16 cellular contexts compared by ENCODE assay signal in the genomic region with DNA sequence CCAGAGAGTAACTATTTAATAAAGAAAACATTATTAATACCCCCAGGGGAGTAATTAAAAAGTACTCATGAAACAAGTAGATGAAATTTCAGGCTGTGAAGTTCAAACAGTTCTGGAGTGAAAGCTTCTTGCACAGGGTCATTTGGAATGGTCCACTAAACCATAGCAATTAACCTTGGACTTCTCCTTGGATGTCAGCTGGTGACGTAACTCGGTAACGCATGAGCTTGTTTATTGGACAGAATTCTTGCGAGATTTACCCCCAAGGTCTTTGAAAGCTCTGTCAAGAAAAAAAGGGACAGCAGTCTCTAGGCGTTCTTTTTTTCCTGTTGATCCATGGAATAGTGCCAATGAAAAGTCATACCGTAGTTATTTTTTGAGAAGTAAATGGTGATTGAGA. TPM values are rescaled to one million over a fixed set of nuclear protein-coding genes. Genes with fewer than 3 reads are reported as not detected.
A peak's percentile ranks its signal among the peaks of the same experiment; 100 is the strongest.
DNase-seq lines count a peak whose midpoint lies in the region; ATAC-seq, FAIRE-seq and TF ChIP-seq lines count a peak whose summit lies in the region.
"Had no signal": no experiment of that assay in that cellular context is flagged by ENCODE, and none has a peak within 500 bp of the region (broad histone marks: within the 10 kb centered on the region; RNA-seq: fewer than 3 reads in every experiment).

No MANE protein-coding gene starts in this region.

- POLR2A ChIA-PET in activated CD4-positive, alpha-beta memory T cell treated with anti-CD3 and anti-CD28 coated beads for 36 hours (lab: Charles Lee): interaction anchor here (4.3 kb wide), 1 partner anchor 10 kb away, joined by 23 read pairs; no protein-coding TSS in a partner anchor
- POLR2A ChIA-PET in activated CD4-positive, alpha-beta memory T cell treated with anti-CD3 and anti-CD28 coated beads, Interleukin-2, amount 10 ng/mL, durations not matched to agents 7 days and 5 days (lab: Charles Lee): no interaction called here

- no peak overlapping the region for H3K4me3 ChIP-seq in esophagus muscularis mucosa
- H3K4me3 ChIP-seq: MG63, smooth muscle cell had no signal

- 68% methylated on average over 6 of the region's 6 CpGs for WGBS in esophagus muscularis mucosa

- no peaks in the 10 kb centered on the region for H3K9me3 ChIP-seq in esophagus muscularis mucosa
- H3K9me3 ChIP-seq: MG63 had no signal

- H3K4me1 ChIP-seq in esophagus muscularis mucosa: peaks cover 11 to 29% (median 24%) of the 10 kb centered on the region in 4 donors
- H3K4me1 ChIP-seq: foreskin keratinocyte had no signal

- peaks cover 41% of the 10 kb centered on the region for H3K36me3 Mint-ChIP-seq in activated CD4-positive, alpha-beta memory T cell treated with anti-CD3 and anti-CD28 coated beads for 36 hours
- peaks cover 26% of the 10 kb centered on the region for H3K36me3 Mint-ChIP-seq in activated CD4-positive, alpha-beta memory T cell treated with anti-CD3 and anti-CD28 coated beads, Interleukin-2, amount 10 ng/mL, durations not matched to agents 7 days and 5 days (ENCODE audit: low read depth)
- peaks cover 59% of the 10 kb centered on the region for H3K36me3 Mint-ChIP-seq in activated naive CD8-positive, alpha-beta T cell treated with anti-CD3 and anti-CD28 coated beads, Interleukin-2, amount 50 U/mL, for 24 hours (ENCODE audit: low read depth)
- H3K36me3 Mint-ChIP-seq in stimulated activated memory B cell treated with anti-CD40 and anti-IgM and Interleukin-4, amounts not matched to agents 10 μg/mL and 1 μg/mL and 100 μg/mL, for 72 hours: peaks cover 72% of the 10 kb centered on the region

- no peak for ATAC-seq in activated naive CD8-positive, alpha-beta T cell treated with anti-CD3 and anti-CD28 coated beads, Interleukin-2, amount 50 U/mL, for 24 hours
- ATAC-seq in stimulated activated memory B cell treated with anti-CD40 and anti-IgM and Interleukin-4, amounts not matched to agents 10 μg/mL and 1 μg/mL and 100 μg/mL, for 72 hours: no peak
- ATAC-seq: foreskin keratinocyte had no signal

- DNase-seq in activated CD4-positive, alpha-beta memory T cell treated with anti-CD3 and anti-CD28 coated beads for 36 hours: no peak
- DNase-seq in activated CD4-positive, alpha-beta memory T cell treated with anti-CD3 and anti-CD28 coated beads, Interleukin-2, amount 10 ng/mL, durations not matched to agents 7 days and 5 days: no peak
- no peak for DNase-seq in GM18507 (ENCODE audit: extremely low spot score, insufficient read length, low read depth)
- no peak for DNase-seq in activated naive CD8-positive, alpha-beta T cell treated with anti-CD3 and anti-CD28 coated beads, Interleukin-2, amount 50 U/mL, for 24 hours
- DNase-seq in esophagus muscularis mucosa (ENCODE audit: extremely low spot score): no peak
- DNase-seq in GM19238 (ENCODE audit: insufficient read length, low spot score): no peak
- DNase-seq in T-helper 1 cell: no peak
- DNase-seq: amygdala, foreskin keratinocyte, MG63, NCI-H1930, NCI-H446 treated with DMSO at 0.1 percent for 48 hours, posterior cingulate gyrus, SHP77 had no signal

- no peaks in the 10 kb centered on the region for H3K27me3 ChIP-seq in esophagus muscularis mucosa
- H3K27me3 ChIP-seq: foreskin keratinocyte, MG63 had no signal

- no peak overlapping the region for H3K27ac Mint-ChIP-seq in activated CD4-positive, alpha-beta memory T cell treated with anti-CD3 and anti-CD28 coated beads for 36 hours
- H3K27ac Mint-ChIP-seq in activated CD4-positive, alpha-beta memory T cell treated with anti-CD3 and anti-CD28 coated beads, Interleukin-2, amount 10 ng/mL, durations not matched to agents 7 days and 5 days: no peak overlapping the region
- H3K27ac Mint-ChIP-seq in activated naive CD8-positive, alpha-beta T cell treated with anti-CD3 and anti-CD28 coated beads, Interleukin-2, amount 50 U/mL, for 24 hours: peak overlapping the region; percentile 46
- peak overlapping the region; percentile 99 for H3K27ac Mint-ChIP-seq in stimulated activated memory B cell treated with anti-CD40 and anti-IgM and Interleukin-4, amounts not matched to agents 10 μg/mL and 1 μg/mL and 100 μg/mL, for 72 hours

- H3K36me3 ChIP-seq in esophagus muscularis mucosa: no peaks in the 10 kb centered on the region
- H3K36me3 ChIP-seq: MG63 had no signal

- no peaks in the 10 kb centered on the region for H3K9me3 Mint-ChIP-seq in activated CD4-positive, alpha-beta memory T cell treated with anti-CD3 and anti-CD28 coated beads for 36 hours
- no peaks in the 10 kb centered on the region for H3K9me3 Mint-ChIP-seq in activated CD4-positive, alpha-beta memory T cell treated with anti-CD3 and anti-CD28 coated beads, Interleukin-2, amount 10 ng/mL, durations not matched to agents 7 days and 5 days
- H3K9me3 Mint-ChIP-seq in activated naive CD8-positive, alpha-beta T cell treated with anti-CD3 and anti-CD28 coated beads, Interleukin-2, amount 50 U/mL, for 24 hours: no peaks in the 10 kb centered on the region
- no peaks in the 10 kb centered on the region for H3K9me3 Mint-ChIP-seq in stimulated activated memory B cell treated with anti-CD40 and anti-IgM and Interleukin-4, amounts not matched to agents 10 μg/mL and 1 μg/mL and 100 μg/mL, for 72 hours

- CTCF ChIA-PET in activated CD4-positive, alpha-beta memory T cell treated with anti-CD3 and anti-CD28 coated beads for 36 hours (lab: Charles Lee): interaction anchor here (0.7 to 3.1 kb wide), 4 partner anchors 10 to 74 kb away, joined by 3 to 10 read pairs (median 4); no protein-coding TSS in a partner anchor
- CTCF ChIA-PET in activated CD4-positive, alpha-beta memory T cell treated with anti-CD3 and anti-CD28 coated beads, Interleukin-2, amount 10 ng/mL, durations not matched to agents 7 days and 5 days (lab: Charles Lee): interaction anchor here (0.6 kb wide), 1 partner anchor 8 kb away, joined by 3 read pairs; no protein-coding TSS in a partner anchor

- peaks cover 50% of the 10 kb centered on the region for H3K4me1 Mint-ChIP-seq in activated CD4-positive, alpha-beta memory T cell treated with anti-CD3 and anti-CD28 coated beads for 36 hours (ENCODE audit: low read depth)
- H3K4me1 Mint-ChIP-seq in activated CD4-positive, alpha-beta memory T cell treated with anti-CD3 and anti-CD28 coated beads, Interleukin-2, amount 10 ng/mL, durations not matched to agents 7 days and 5 days: peaks cover 41% of the 10 kb centered on the region
- peaks cover 63% of the 10 kb centered on the region for H3K4me1 Mint-ChIP-seq in activated naive CD8-positive, alpha-beta T cell treated with anti-CD3 and anti-CD28 coated beads, Interleukin-2, amount 50 U/mL, for 24 hours
- peaks cover 63% of the 10 kb centered on the region for H3K4me1 Mint-ChIP-seq in stimulated activated memory B cell treated with anti-CD40 and anti-IgM and Interleukin-4, amounts not matched to agents 10 μg/mL and 1 μg/mL and 100 μg/mL, for 72 hours

- H3K27ac ChIP-seq in esophagus muscularis mucosa (replicated peaks in 1 of 4): no peak overlapping the region
- H3K27ac ChIP-seq: foreskin keratinocyte had no signal

- intact Hi-C loops in activated CD4-positive, alpha-beta memory T cell treated with anti-CD3 and anti-CD28 coated beads for 36 hours (cut with micrococcal nuclease): loop anchor here (10.0 kb wide), 2 partner anchors 325 to 405 kb away; partner anchors contain the start of gene RANBP9
- intact Hi-C loops in esophagus muscularis mucosa (cut with DNase I): no loop called here

- no peaks in the 10 kb centered on the region for H3K27me3 Mint-ChIP-seq in activated CD4-positive, alpha-beta memory T cell treated with anti-CD3 and anti-CD28 coated beads for 36 hours
- H3K27me3 Mint-ChIP-seq in activated CD4-positive, alpha-beta memory T cell treated with anti-CD3 and anti-CD28 coated beads, Interleukin-2, amount 10 ng/mL, durations not matched to agents 7 days and 5 days: peaks cover 16% of the 10 kb centered on the region
- no peaks in the 10 kb centered on the region for H3K27me3 Mint-ChIP-seq in activated naive CD8-positive, alpha-beta T cell treated with anti-CD3 and anti-CD28 coated beads, Interleukin-2, amount 50 U/mL, for 24 hours
- H3K27me3 Mint-ChIP-seq in stimulated activated memory B cell treated with anti-CD40 and anti-IgM and Interleukin-4, amounts not matched to agents 10 μg/mL and 1 μg/mL and 100 μg/mL, for 72 hours: no peaks in the 10 kb centered on the region

- H3K4me3 Mint-ChIP-seq in activated CD4-positive, alpha-beta memory T cell treated with anti-CD3 and anti-CD28 coated beads for 36 hours: peak overlapping the region; percentile 36
- H3K4me3 Mint-ChIP-seq in activated CD4-positive, alpha-beta memory T cell treated with anti-CD3 and anti-CD28 coated beads, Interleukin-2, amount 10 ng/mL, durations not matched to agents 7 days and 5 days: no peak overlapping the region
- H3K4me3 Mint-ChIP-seq in activated naive CD8-positive, alpha-beta T cell treated with anti-CD3 and anti-CD28 coated beads, Interleukin-2, amount 50 U/mL, for 24 hours: peak overlapping the region; percentile 97
- H3K4me3 Mint-ChIP-seq in stimulated activated memory B cell treated with anti-CD40 and anti-IgM and Interleukin-4, amounts not matched to agents 10 μg/mL and 1 μg/mL and 100 μg/mL, for 72 hours: peak overlapping the region; percentile 98

- TF ChIP-seq EP300 in esophagus muscularis mucosa (IDR thresholded peaks at IDR 0.05): no peak

- peak; percentile 31 for FAIRE-seq in GM18507 (lab: Jason Lieb, UNC)

- TF ChIP-seq POLR2A in esophagus muscularis mucosa (IDR thresholded peaks at IDR 0.05; ENCODE audit: low read depth): no peak

- TF ChIP-seq CTCF in esophagus muscularis mucosa (IDR thresholded peaks at IDR 0.05): no peak

RNA-seq across cellular contexts. Expression of gene CD83, which starts 2.2 kb away (rescaled TPM):
- 10 to 100 TPM; 21.8 to 23.0 TPM for total RNA-seq in activated CD4-positive, alpha-beta memory T cell treated with anti-CD3 and anti-CD28 coated beads for 36 hours
- total RNA-seq in activated CD4-positive, alpha-beta memory T cell treated with anti-CD3 and anti-CD28 coated beads, Interleukin-2, amount 10 ng/mL, durations not matched to agents 7 days and 5 days: 1 to 10 TPM; 5.5 to 6.4 TPM
- 1 to 10 TPM; 1.2 to 4.3 (median 1.8) TPM for total RNA-seq in esophagus muscularis mucosa

Comparison
In these comparisons a context has a peak if more than half of its experiments do, and no peak if none do; other contexts are left out.
1. H3K27ac Mint-ChIP-seq: peak in activated naive CD8-positive, alpha-beta T cell treated with anti-CD3 and anti-CD28 coated beads, Interleukin-2, amount 50 U/mL, for 24 hours (single experiment) and stimulated activated memory B cell treated with anti-CD40 and anti-IgM and Interleukin-4, amounts not matched to agents 10 μg/mL and 1 μg/mL and 100 μg/mL, for 72 hours (single experiment); none in activated CD4-positive, alpha-beta memory T cell treated with anti-CD3 and anti-CD28 coated beads for 36 hours (single experiment) and activated CD4-positive, alpha-beta memory T cell treated with anti-CD3 and anti-CD28 coated beads, Interleukin-2, amount 10 ng/mL, durations not matched to agents 7 days and 5 days (single experiment).